In genomic region chr6:29747688-29748250, GRCh38 we compare ENCODE assay signal across 8 cellular contexts. TPM values are rescaled to one million over a fixed set of nuclear protein-coding genes. Genes with fewer than 3 reads are reported as not detected.
DNase-seq lines count a peak whose midpoint lies in the region; ATAC-seq, FAIRE-seq and TF ChIP-seq lines count a peak whose summit lies in the region.

No MANE protein-coding gene starts in this region.

- no peak for TF ChIP-seq EP300 in neural cell (conservative IDR thresholded peaks at IDR 0.05; ENCODE audit: poor library complexity, severe bottlenecking)

- H3K4me3 ChIP-seq in Loucy (ENCODE audit: low read length, poor library complexity, severe bottlenecking) (peak overlapping the region; percentile 73), neural cell (ENCODE audit: low read length) (peak overlapping the region; percentile 78)

- H3K4me3 Mint-ChIP-seq in CD14-positive monocyte: peak overlapping the region; percentile 99 to 100
- peak overlapping the region; percentile 96 to 100 for H3K4me3 Mint-ChIP-seq in effector memory CD8-positive, alpha-beta T cell

- H3K36me3 Mint-ChIP-seq in CD14-positive monocyte: peaks cover 0 to 23% of the 10 kb centered on the region in 2 donors
- peaks cover 21% of the 10 kb centered on the region for H3K36me3 Mint-ChIP-seq in effector memory CD8-positive, alpha-beta T cell (ENCODE audit: insufficient read depth)

- no peaks in the 10 kb centered on the region for H3K36me3 ChIP-seq in Loucy (ENCODE audit: insufficient read depth, low read length)
- H3K36me3 ChIP-seq in neural cell (ENCODE audit: insufficient read depth, low read length): no peaks in the 10 kb centered on the region

- peak overlapping the region in 2 of 7 donors; percentile 54 to 82 for H3K27ac Mint-ChIP-seq in CD14-positive monocyte
- peak overlapping the region; percentile 93 to 97 for H3K27ac Mint-ChIP-seq in effector memory CD8-positive, alpha-beta T cell

- peaks cover 9% of the 10 kb centered on the region for H3K4me1 ChIP-seq in Loucy (ENCODE audit: insufficient read depth, low read length, poor library complexity, severe bottlenecking)

- H2AFZ ChIP-seq in Loucy (ENCODE audit: low read length): no peak overlapping the region
- no peak overlapping the region for H2AFZ ChIP-seq in neural cell (ENCODE audit: low read depth, low read length)

- no peak for DNase-seq in CD14-positive monocyte (ENCODE audit: low spot score)
- DNase-seq in effector memory CD8-positive, alpha-beta T cell: no peak
- DNase-seq in NCI-H446 treated with DMSO at 0.1 percent for 48 hours (lab: John Stamatoyannopoulos, UW): no peak
- DNase-seq in D721Med (ENCODE audit: insufficient read length, low spot score): no peak
- DNase-seq in LoVo (ENCODE audit: low spot score): no peak

- FAIRE-seq in D721Med (lab: Jason Lieb, UNC): no peak

- H3K9me3 ChIP-seq in Loucy (ENCODE audit: insufficient read depth, low read depth, low read length) (no peaks in the 10 kb centered on the region), neural cell (ENCODE audit: low read length) (no peaks in the 10 kb centered on the region)

- H3F3A ChIP-seq in Loucy (ENCODE audit: low read depth): no peaks in the 10 kb centered on the region
- H3F3A ChIP-seq in neural cell (ENCODE audit: insufficient read depth, low read length, poor library complexity, severe bottlenecking): no peaks in the 10 kb centered on the region

- H3K27ac ChIP-seq in neural cell (ENCODE audit: low read length): no peak overlapping the region

- TF ChIP-seq CTCF in CD14-positive monocyte (IDR thresholded peaks at IDR 0.05) (no peak), Loucy (conservative IDR thresholded peaks at IDR 0.05; ENCODE audit: low read length) (no peak), neural cell (IDR thresholded peaks at IDR 0.05; ENCODE audit: poor library complexity, severe bottlenecking) (no peak), D721Med (IDR thresholded peaks at IDR 0.05; ENCODE audit: insufficient read depth, missing control alignments) (no peak)

- H3K9ac ChIP-seq in Loucy (ENCODE audit: low read depth, low read length, poor library complexity, severe bottlenecking) (peak overlapping the region; percentile 53), neural cell (ENCODE audit: low read length) (no peak overlapping the region)

- no peak for ATAC-seq in effector memory CD8-positive, alpha-beta T cell (replicated peaks)
- no peak for ATAC-seq in HG02981 (IDR thresholded peaks at IDR 0.05; ENCODE audit: unreplicated experiment)

- H3K4me2 ChIP-seq in Loucy (ENCODE audit: low read depth, low read length, poor library complexity, severe bottlenecking) (peak overlapping the region; percentile 86), neural cell (ENCODE audit: low read length) (no peak overlapping the region)

- H3K9me3 Mint-ChIP-seq in CD14-positive monocyte: peaks cover 0 to 4% (median 0%) of the 10 kb centered on the region in 7 donors
- no peaks in the 10 kb centered on the region for H3K9me3 Mint-ChIP-seq in effector memory CD8-positive, alpha-beta T cell

- H3K9me2 ChIP-seq in Loucy (replicated peaks; ENCODE audit: low read depth, low read length): no peaks in the 10 kb centered on the region
- no peaks in the 10 kb centered on the region for H3K9me2 ChIP-seq in neural cell (ENCODE audit: insufficient read depth, low read length)

- H4K20me1 ChIP-seq in Loucy (ENCODE audit: insufficient read depth, low read length, poor library complexity, severe bottlenecking) (no peaks in the 10 kb centered on the region), neural cell (ENCODE audit: insufficient read depth) (no peaks in the 10 kb centered on the region)

- H3K4me1 Mint-ChIP-seq in CD14-positive monocyte: peaks cover 44% of the 10 kb centered on the region
- peaks cover 42 to 54% of the 10 kb centered on the region in 2 donors for H3K4me1 Mint-ChIP-seq in effector memory CD8-positive, alpha-beta T cell (ENCODE audit: low read depth in 2 of 2)

- H3K27me3 Mint-ChIP-seq in CD14-positive monocyte (ENCODE audit: low read depth in 3 of 3): peaks cover 4 to 19% (median 13%) of the 10 kb centered on the region in 3 donors
- no peaks in the 10 kb centered on the region for H3K27me3 Mint-ChIP-seq in effector memory CD8-positive, alpha-beta T cell

- no peaks in the 10 kb centered on the region for H3K79me2 ChIP-seq in Loucy (ENCODE audit: insufficient read depth, low read length)
- no peaks in the 10 kb centered on the region for H3K79me2 ChIP-seq in neural cell (replicated peaks; ENCODE audit: insufficient read depth, low read length)

- peaks cover 10% of the 10 kb centered on the region for H3K27me3 ChIP-seq in Loucy (ENCODE audit: insufficient read depth, low read length, poor library complexity, severe bottlenecking)
- H3K27me3 ChIP-seq in neural cell (ENCODE audit: insufficient read depth, low read depth, low read length): peaks cover 70% of the 10 kb centered on the region

- TF ChIP-seq RAD21 in neural cell (conservative IDR thresholded peaks at IDR 0.05): no peak

- intact Hi-C loops in CD14-positive monocyte (cut with micrococcal nuclease): no loop called here

TF ChIP-seq in neural cell, 6 proteins besides CTCF, POLR2A, EP300 and RAD21:
- TF ChIP-seq POLR2AphosphoS5 (IDR thresholded peaks at IDR 0.05) (no peak), MXI1 (conservative IDR thresholded peaks at IDR 0.05; ENCODE audit: poor library complexity, severe bottlenecking) (no peak), REST (IDR thresholded peaks at IDR 0.05; ENCODE audit: borderline replicate concordance) (no peak), TAF1 (IDR thresholded peaks at IDR 0.05; ENCODE audit: low read depth) (no peak), SMC3 (conservative IDR thresholded peaks at IDR 0.05; ENCODE audit: poor library complexity) (no peak), EZH2 (IDR thresholded peaks at IDR 0.05; ENCODE audit: borderline replicate concordance, insufficient read depth, low read length, poor library complexity, severe bottlenecking) (no peak)
TF ChIP-seq in neural cell: peak in this region for 0.

RNA-seq across cellular contexts. Expression of gene HLA-F, which starts 24.5 kb away (rescaled TPM):
- polyA plus RNA-seq in CD14-positive monocyte (100 to 1,000 TPM; 283 to 394 TPM), neural cell (1.4 TPM in 1 of 2 replicates, not detected in the other)
- not detected in 2 replicates for polyA minus RNA-seq in neural cell

Comparison
In these comparisons a context has a peak if more than half of its experiments do, and no peak if none do; other contexts are left out.
1. RNA of gene HLA-F, which starts 24.5 kb away (polyA plus RNA-seq): 283 to 394 TPM in CD14-positive monocyte; 1.4 TPM in neural cell; every median in the first group is over 100 times any median in the second.